In genomic region chr10:132331259-132331955, GRCh38 we compare ENCODE assay signal across 8 cellular contexts. TPM values are rescaled to one million over a fixed set of nuclear protein-coding genes. Genes with fewer than 3 reads are reported as not detected.
DNase-seq lines count a peak whose midpoint lies in the region; ATAC-seq lines count a peak whose summit lies in the region.

No MANE protein-coding gene starts in this region.

- POLR2A ChIA-PET in CD8-positive, alpha-beta memory T cell (lab: Charles Lee) = no interaction called here

- peaks cover 25% of the 10 kb centered on the region for H3K4me1 ChIP-seq in CD8-positive, alpha-beta memory T cell (ENCODE audit: insufficient read depth, low read length)
- no peaks in the 10 kb centered on the region for H3K4me1 ChIP-seq in iPS-15b (ENCODE audit: control insufficient read depth, insufficient read depth, low read length)

- H3K27me3 ChIP-seq in CD8-positive, alpha-beta memory T cell (ENCODE audit: insufficient read depth, low read length, poor library complexity, severe bottlenecking) = no peaks in the 10 kb centered on the region
- H3K27me3 ChIP-seq in iPS-15b (ENCODE audit: control insufficient read depth, insufficient read depth, low read length) = no peaks in the 10 kb centered on the region

- H3K9me3 ChIP-seq in CD8-positive, alpha-beta memory T cell (ENCODE audit: low read length) = no peaks in the 10 kb centered on the region
- H3K9me3 ChIP-seq in iPS-15b (ENCODE audit: control insufficient read depth, insufficient read depth, low read length) = no peaks in the 10 kb centered on the region

- peak; percentile 32 for ATAC-seq in GM19438 (IDR thresholded peaks at IDR 0.05; ENCODE audit: low read depth, unreplicated experiment)
- peak; percentile 34 for ATAC-seq in HG03442 (IDR thresholded peaks at IDR 0.05; ENCODE audit: unreplicated experiment)
- no peak for ATAC-seq in activated T-helper 17 cell treated with anti-CD3 and anti-CD28 coated beads, Interleukin-2, amount 50 U/mL, for 72 hours (replicated peaks)
- peak; percentile 47 for ATAC-seq in stimulated activated naive CD8-positive, alpha-beta T cell treated with anti-CD3 and anti-CD28 coated beads, Interleukin-15, Interleukin-2, amounts not matched to agents 100 U/mL and 50 U/mL, for 24 hours

- H3K4me3 Mint-ChIP-seq in CD8-positive, alpha-beta memory T cell = peak overlapping the region; percentile 85 to 97 (median 92)
- H3K4me3 Mint-ChIP-seq in activated T-helper 17 cell treated with anti-CD3 and anti-CD28 coated beads, Interleukin-2, amount 50 U/mL, for 72 hours = peak overlapping the region; percentile 96

- H3K36me3 Mint-ChIP-seq in CD8-positive, alpha-beta memory T cell = peaks cover 0 to 16% (median 1%) of the 10 kb centered on the region in 3 donors
- H3K36me3 Mint-ChIP-seq in activated T-helper 17 cell treated with anti-CD3 and anti-CD28 coated beads, Interleukin-2, amount 50 U/mL, for 72 hours (ENCODE audit: low read depth) = peaks cover 66% of the 10 kb centered on the region

- peak overlapping the region; percentile 79 to 94 (median 88) for H3K27ac Mint-ChIP-seq in CD8-positive, alpha-beta memory T cell
- H3K27ac Mint-ChIP-seq in activated T-helper 17 cell treated with anti-CD3 and anti-CD28 coated beads, Interleukin-2, amount 50 U/mL, for 72 hours = peak overlapping the region; percentile 96

- DNase-seq in CD8-positive, alpha-beta memory T cell = no peak
- no peak for DNase-seq in stimulated activated naive CD8-positive, alpha-beta T cell treated with anti-CD3 and anti-CD28 coated beads, Interleukin-15, Interleukin-2, amounts not matched to agents 100 U/mL and 50 U/mL, for 24 hours
- no peak for DNase-seq in NCI-H748 treated with DMSO at 0.1 percent for 48 hours (lab: John Stamatoyannopoulos, UW)
- no peak for DNase-seq in occipital lobe (lab: John Stamatoyannopoulos, UW)

- H3K4me3 ChIP-seq in CD8-positive, alpha-beta memory T cell (ENCODE audit: low read length) = peak overlapping the region; percentile 92
- peak overlapping the region; percentile 94 for H3K4me3 ChIP-seq in iPS-15b (ENCODE audit: low read depth, low read length)

- H3K9ac ChIP-seq in iPS-15b (ENCODE audit: low read depth, low read length) = peak overlapping the region; percentile 85

- peak overlapping the region; percentile 78 for H3K27ac ChIP-seq in CD8-positive, alpha-beta memory T cell (ENCODE audit: low read depth, low read length)

- H3K4me1 Mint-ChIP-seq in CD8-positive, alpha-beta memory T cell = peaks cover 41 to 68% (median 62%) of the 10 kb centered on the region in 3 donors
- H3K4me1 Mint-ChIP-seq in activated T-helper 17 cell treated with anti-CD3 and anti-CD28 coated beads, Interleukin-2, amount 50 U/mL, for 72 hours = peaks cover 26% of the 10 kb centered on the region

- H3K9me3 Mint-ChIP-seq in CD8-positive, alpha-beta memory T cell = peaks cover 0 to 3% (median 0%) of the 10 kb centered on the region in 5 donors
- H3K9me3 Mint-ChIP-seq in activated T-helper 17 cell treated with anti-CD3 and anti-CD28 coated beads, Interleukin-2, amount 50 U/mL, for 72 hours = no peaks in the 10 kb centered on the region

- no peaks in the 10 kb centered on the region for H3K36me3 ChIP-seq in CD8-positive, alpha-beta memory T cell (ENCODE audit: insufficient read depth, low read length)
- H3K36me3 ChIP-seq in iPS-15b (ENCODE audit: control insufficient read depth, insufficient read depth, low read length) = no peaks in the 10 kb centered on the region

- H3K27me3 Mint-ChIP-seq in CD8-positive, alpha-beta memory T cell = peaks cover 0 to 11% of the 10 kb centered on the region in 2 donors
- H3K27me3 Mint-ChIP-seq in activated T-helper 17 cell treated with anti-CD3 and anti-CD28 coated beads, Interleukin-2, amount 50 U/mL, for 72 hours = no peaks in the 10 kb centered on the region

- CTCF ChIA-PET in CD8-positive, alpha-beta memory T cell (lab: Charles Lee) = interaction anchor here (1.6 kb wide), 1 partner anchor 17 kb away, joined by 3 read pairs; no protein-coding TSS in a partner anchor

RNA-seq across cellular contexts. Expression of gene LRRC27, which starts 0.6 kb away (rescaled TPM):
- 1 to 10 TPM; 1.8 to 3.1 TPM for total RNA-seq in CD8-positive, alpha-beta memory T cell
- polyA plus RNA-seq in CD8-positive, alpha-beta memory T cell = 5.7 TPM
- total RNA-seq in activated T-helper 17 cell treated with anti-CD3 and anti-CD28 coated beads, Interleukin-2, amount 50 U/mL, for 72 hours = 1 to 10 TPM; 4.5 to 6.3 TPM
- 22.8 TPM for total RNA-seq in occipital lobe

RNA-seq across cellular contexts. Expression of gene STK32C, which starts 23.7 kb away (rescaled TPM):
- 10 to 100 TPM; 14.0 to 14.9 TPM for total RNA-seq in CD8-positive, alpha-beta memory T cell
- polyA plus RNA-seq in CD8-positive, alpha-beta memory T cell = 8.5 TPM
- total RNA-seq in activated T-helper 17 cell treated with anti-CD3 and anti-CD28 coated beads, Interleukin-2, amount 50 U/mL, for 72 hours = 10 to 100 TPM; 12.6 to 20.6 TPM
- total RNA-seq in occipital lobe = 21.5 TPM
